Comparison of ENCODE assay signal across 9 cellular contexts in genomic region chr6:15299430-15300131, GRCh38. TPM values are rescaled to one million over a fixed set of nuclear protein-coding genes. Genes with fewer than 3 reads are reported as not detected.
DNase-seq lines count a peak whose midpoint lies in the region; ATAC-seq and TF ChIP-seq lines count a peak whose summit lies in the region.
"Had no signal": no experiment of that assay in that cellular context is flagged by ENCODE, and none has a peak within 500 bp of the region (broad histone marks: within the 10 kb centered on the region; RNA-seq: fewer than 3 reads in every experiment).

No MANE protein-coding gene starts in this region.

- peaks cover 0 to 35% (median 8%) of the 10 kb centered on the region in 4 donors for H3K4me1 ChIP-seq in tibial artery
- H3K4me1 ChIP-seq in effector memory CD4-positive, alpha-beta T cell (ENCODE audit: control insufficient read depth, insufficient read depth, low read length, poor library complexity, severe bottlenecking), result peaks cover 29% of the 10 kb centered on the region

- H3K27ac Mint-ChIP-seq in activated CD4-positive, alpha-beta T cell treated with anti-CD3 and anti-CD28 coated beads, Interleukin-2, amount 10 ng/mL, durations not matched to agents 7 days and 5 days, result peak overlapping the region; percentile 71

- no peak overlapping the region for H3K4me3 Mint-ChIP-seq in activated CD4-positive, alpha-beta T cell treated with anti-CD3 and anti-CD28 coated beads, Interleukin-2, amount 10 ng/mL, durations not matched to agents 7 days and 5 days

- POLR2A ChIA-PET in activated CD4-positive, alpha-beta T cell treated with anti-CD3 and anti-CD28 coated beads, Interleukin-2, amount 10 ng/mL, durations not matched to agents 7 days and 5 days (lab: Charles Lee), result no interaction called here

- peaks cover 1% of the 10 kb centered on the region for H3K9me3 Mint-ChIP-seq in activated CD4-positive, alpha-beta T cell treated with anti-CD3 and anti-CD28 coated beads, Interleukin-2, amount 10 ng/mL, durations not matched to agents 7 days and 5 days

- H3K27ac ChIP-seq in tibial artery, result no peak overlapping the region
- no peak overlapping the region for H3K27ac ChIP-seq in effector memory CD4-positive, alpha-beta T cell (ENCODE audit: insufficient read depth, low read length, poor library complexity, severe bottlenecking)
- H3K27ac ChIP-seq: thoracic aorta had no signal

- intact Hi-C loops in tibial artery (cut with DNase I; ENCODE audit: low total_unique reads), result no loop called here

- H3K4me3 ChIP-seq in GM08714 (ENCODE audit: low read length) (peak overlapping the region; percentile 23; the same call in 1 of the 2 replicates), tibial artery (no peak overlapping the region)
- no peak overlapping the region for H3K4me3 ChIP-seq in effector memory CD4-positive, alpha-beta T cell (ENCODE audit: insufficient read depth, low read depth, low read length, poor library complexity, severe bottlenecking)
- H3K4me3 ChIP-seq: thoracic aorta had no signal

- no peaks in the 10 kb centered on the region for H3K36me3 ChIP-seq in tibial artery
- no peaks in the 10 kb centered on the region for H3K36me3 ChIP-seq in effector memory CD4-positive, alpha-beta T cell (ENCODE audit: control insufficient read depth, insufficient read depth, low read length)
- H3K36me3 ChIP-seq: thoracic aorta had no signal

- DNase-seq in activated CD4-positive, alpha-beta T cell treated with anti-CD3 and anti-CD28 coated beads, Interleukin-2, amount 10 ng/mL, durations not matched to agents 7 days and 5 days, result peak; percentile 25
- DNase-seq in hepatic stellate cell (ENCODE audit: low spot score) (peak; percentile 58), tibial artery (peak; percentile 48 to 72), COR-L47 (lab: John Stamatoyannopoulos, UW) (no peak)
- no peak for DNase-seq in effector memory CD4-positive, alpha-beta T cell

- CTCF ChIA-PET in activated CD4-positive, alpha-beta T cell treated with anti-CD3 and anti-CD28 coated beads, Interleukin-2, amount 10 ng/mL, durations not matched to agents 7 days and 5 days (lab: Charles Lee), result interaction anchor here (0.6 to 2.0 kb wide), 3 partner anchors 15 to 22 kb away, joined by 3 to 5 read pairs (median 4); no protein-coding TSS in a partner anchor

- no peak for TF ChIP-seq CTCF in tibial artery (IDR thresholded peaks at IDR 0.05)

- H3K27me3 Mint-ChIP-seq in activated CD4-positive, alpha-beta T cell treated with anti-CD3 and anti-CD28 coated beads, Interleukin-2, amount 10 ng/mL, durations not matched to agents 7 days and 5 days, result no peaks in the 10 kb centered on the region

- ATAC-seq in GM21447 (IDR thresholded peaks at IDR 0.05; ENCODE audit: unreplicated experiment), result peak; percentile 86
- ATAC-seq in HG03558 (IDR thresholded peaks at IDR 0.05; ENCODE audit: extremely low read depth, unreplicated experiment), result peak; percentile 52

- peaks cover 19% of the 10 kb centered on the region for H3K36me3 Mint-ChIP-seq in activated CD4-positive, alpha-beta T cell treated with anti-CD3 and anti-CD28 coated beads, Interleukin-2, amount 10 ng/mL, durations not matched to agents 7 days and 5 days (ENCODE audit: low read depth)

- no peaks in the 10 kb centered on the region for H3K9me3 ChIP-seq in tibial artery
- H3K9me3 ChIP-seq in effector memory CD4-positive, alpha-beta T cell (ENCODE audit: control insufficient read depth, low read length), result no peaks in the 10 kb centered on the region
- H3K9me3 ChIP-seq: thoracic aorta had no signal

- H3K4me1 Mint-ChIP-seq in activated CD4-positive, alpha-beta T cell treated with anti-CD3 and anti-CD28 coated beads, Interleukin-2, amount 10 ng/mL, durations not matched to agents 7 days and 5 days, result peaks cover 79% of the 10 kb centered on the region

- no peaks in the 10 kb centered on the region for H3K27me3 ChIP-seq in tibial artery
- no peaks in the 10 kb centered on the region for H3K27me3 ChIP-seq in effector memory CD4-positive, alpha-beta T cell (replicated peaks; ENCODE audit: control insufficient read depth, insufficient read depth, low read length, poor library complexity, severe bottlenecking)

RNA-seq across cellular contexts. Expression of gene JARID2, which starts 53.7 kb away (rescaled TPM):
- total RNA-seq in activated CD4-positive, alpha-beta T cell treated with anti-CD3 and anti-CD28 coated beads, Interleukin-2, amount 10 ng/mL, durations not matched to agents 7 days and 5 days, result 10 to 100 TPM; 27.5 to 27.6 TPM

Comparison
In these comparisons a context has a peak if more than half of its experiments do, and no peak if none do; other contexts are left out.
1. DNase-seq: peak in activated CD4-positive, alpha-beta T cell treated with anti-CD3 and anti-CD28 coated beads, Interleukin-2, amount 10 ng/mL, durations not matched to agents 7 days and 5 days (single experiment), hepatic stellate cell (single experiment) and tibial artery (2 of 2); none in COR-L47 (single experiment) and effector memory CD4-positive, alpha-beta T cell (0 of 3).